Comparison of ENCODE assay signal across 8 cellular contexts in genomic region chr6:2925842-2926747, GRCh38. TPM values are rescaled to one million over a fixed set of nuclear protein-coding genes. Genes with fewer than 3 reads are reported as not detected.
DNase-seq lines count a peak whose midpoint lies in the region; ATAC-seq, FAIRE-seq and TF ChIP-seq lines count a peak whose summit lies in the region.
"Not testable (repeated sequence)": the region's sequence is repeated elsewhere in the genome, so short reads cannot be mapped to it uniquely, and the experiment has no call there.

No MANE protein-coding gene starts in this region.

- not testable (repeated sequence) for BruUV-seq in K562 (replicated peaks; lab: Mats Ljungman, UMichigan)

- peak in 2 of 3 donors; percentile 3 to 30 for DNase-seq in Peyer's patch
- DNase-seq in activated CD4-positive, alpha-beta memory T cell treated with anti-CD3 and anti-CD28 coated beads, Interleukin-2, amount 10 ng/mL, durations not matched to agents 7 days and 5 days, result peak; percentile 2
- DNase-seq in K562 (ENCODE audit: extremely low read depth in 1 of 4, low spot score in 3 of 4), result peak in 1 of 4 experiments; percentile 80
- peak; percentile 13 to 39 for DNase-seq in erythroblast (lab: John Stamatoyannopoulos, UW)
- peak; percentile 92 for DNase-seq in islet precursor cell
- DNase-seq in nephron progenitor cell, result not testable (repeated sequence)
- peak; percentile 85 for DNase-seq in testis

- POLR2A ChIA-PET in HEK293 (lab: Yijun Ruan, JAX); activated CD4-positive, alpha-beta memory T cell treated with anti-CD3 and anti-CD28 coated beads, Interleukin-2, amount 10 ng/mL, durations not matched to agents 7 days and 5 days (lab: Charles Lee): not testable (repeated sequence)
- POLR2A ChIA-PET in K562 (lab: Yijun Ruan, JAX), result interaction anchor here (1.0 kb wide), 1 partner anchor 31 kb away, joined by 3 read pairs; no protein-coding TSS in a partner anchor

- peaks cover 12% of the 10 kb centered on the region for H3K4me1 Mint-ChIP-seq in activated CD4-positive, alpha-beta memory T cell treated with anti-CD3 and anti-CD28 coated beads, Interleukin-2, amount 10 ng/mL, durations not matched to agents 7 days and 5 days
- H3K4me1 Mint-ChIP-seq in nephron progenitor cell, result peaks cover 13% of the 10 kb centered on the region

- H3K4me3 ChIP-seq in HEK293 (ENCODE audit: low read depth, low read length); Peyer's patch; K562; testis: not testable (repeated sequence)

- peak; percentile 54; the same call in 2 of the 3 replicates for ATAC-seq in K562

- H3K27me3 Mint-ChIP-seq in activated CD4-positive, alpha-beta memory T cell treated with anti-CD3 and anti-CD28 coated beads, Interleukin-2, amount 10 ng/mL, durations not matched to agents 7 days and 5 days, result peaks cover 16% of the 10 kb centered on the region
- peaks cover 17% of the 10 kb centered on the region for H3K27me3 Mint-ChIP-seq in nephron progenitor cell (ENCODE audit: low read depth, poor library complexity)

- H3K9me3 ChIP-seq in HEK293 (ENCODE audit: control insufficient read depth, insufficient read depth, low read depth, low read length); Peyer's patch; K562 (replicated peaks; ENCODE audit: control insufficient read depth, insufficient read depth, low read depth, low read length); testis: not testable (repeated sequence)

- not testable (repeated sequence) for TF ChIP-seq CTCF in HEK293 (tag by site-specific recombination; IDR thresholded peaks at IDR 0.05); Peyer's patch (IDR thresholded peaks at IDR 0.05); K562 (IDR thresholded peaks at IDR 0.05 in 2 of 3, conservative IDR thresholded peaks at IDR 0.05 in 1 of 3; ENCODE audit: insufficient read depth in 2 of 3, low read depth in 1 of 3, low read length in 3 of 3); nephron progenitor cell (IDR thresholded peaks at IDR 0.05); testis (IDR thresholded peaks at IDR 0.05)

- WGBS in K562 (ENCODE audit: insufficient coverage, low coverage, missing lambda C conversion rate), result 10% methylated on average over 13 of the region's 13 CpGs
- 53 to 70% methylated on average over 13 of the region's 13 CpGs for WGBS in testis, 2 donors

- H3K9me1 ChIP-seq in K562 (ENCODE audit: control insufficient read depth, insufficient read depth, low read length), result not testable (repeated sequence)

- not testable (repeated sequence) for H3K79me2 ChIP-seq in K562 (ENCODE audit: control insufficient read depth, insufficient read depth, low read length)

- not testable (repeated sequence) for H3K4me1 ChIP-seq in HEK293 (ENCODE audit: control insufficient read depth, insufficient read depth, low read length); Peyer's patch; testis
- peaks cover 4 to 11% of the 10 kb centered on the region in 2 experiments; a peak in 4 of 5 replicates for H3K4me1 ChIP-seq in K562 (replicated peaks in 1 of 2; ENCODE audit: control insufficient read depth in 2 of 2, insufficient read depth in 2 of 2, low read length in 2 of 2)

- not testable (repeated sequence) for H4K20me1 ChIP-seq in K562 (replicated peaks; ENCODE audit: control insufficient read depth, insufficient read depth, low read length)

- CTCF ChIA-PET in HEK293 (lab: Yijun Ruan, JAX), result interaction anchor here (0.6 to 2.4 kb wide), 6 partner anchors 15 to 176 kb away, joined by 3 to 18 read pairs (median 4); no protein-coding TSS in a partner anchor
- CTCF ChIA-PET in activated CD4-positive, alpha-beta memory T cell treated with anti-CD3 and anti-CD28 coated beads, Interleukin-2, amount 10 ng/mL, durations not matched to agents 7 days and 5 days (lab: Charles Lee), result interaction anchor here (1.0 to 12.4 kb wide), 2 partner anchors 11 to 80 kb away, joined by 3 to 170 read pairs; no protein-coding TSS in a partner anchor
- CTCF ChIA-PET in K562 (lab: Yijun Ruan, JAX; ENCODE audit: low intra/inter-chr PET ratio), result not testable (repeated sequence)

- H3K36me3 ChIP-seq in HEK293 (ENCODE audit: control insufficient read depth in 2 of 2, insufficient read depth in 1 of 2, low read length in 2 of 2); Peyer's patch; K562 (ENCODE audit: control insufficient read depth, insufficient read depth, low read length); testis (ENCODE audit: low read depth, missing control alignments): not testable (repeated sequence)

- peak overlapping the region; percentile 59 for H3K4me2 ChIP-seq in K562 (ENCODE audit: insufficient read depth, low read length)

- TF ChIP-seq RAD21 in K562 (CRISPR knock-in tag; conservative IDR thresholded peaks at IDR 0.05 in 1 of 2, IDR thresholded peaks at IDR 0.05 in 1 of 2), result not testable (repeated sequence)

- H3K27ac Mint-ChIP-seq in activated CD4-positive, alpha-beta memory T cell treated with anti-CD3 and anti-CD28 coated beads, Interleukin-2, amount 10 ng/mL, durations not matched to agents 7 days and 5 days, result not testable (repeated sequence)
- peak overlapping the region; percentile 16 for H3K27ac Mint-ChIP-seq in nephron progenitor cell

- peak; percentile 83 for FAIRE-seq in K562 (lab: Jason Lieb, UNC)

- TF ChIP-seq EP300 in K562 (IDR thresholded peaks at IDR 0.05; ENCODE audit: low read length), result peak; percentile 41; the same call in 1 of the 2 replicates

- in situ Hi-C loops in K562 (cut with MboI), result not testable (repeated sequence)

- H2AFZ ChIP-seq in K562 (ENCODE audit: low read depth, low read length), result peak overlapping the region; percentile 49

- not testable (repeated sequence) for H3K27ac ChIP-seq in HEK293 (ENCODE audit: extremely low read depth, low read depth, low read length); Peyer's patch
- peak overlapping the region; percentile 41; the same call in 1 of the 3 replicates for H3K27ac ChIP-seq in K562 (ENCODE audit: extremely low read depth, low read depth, low read length)
- peak overlapping the region; percentile 48 to 50 for H3K27ac ChIP-seq in testis

- H3K36me3 Mint-ChIP-seq in activated CD4-positive, alpha-beta memory T cell treated with anti-CD3 and anti-CD28 coated beads, Interleukin-2, amount 10 ng/mL, durations not matched to agents 7 days and 5 days (ENCODE audit: low read depth); nephron progenitor cell (ENCODE audit: low read depth): not testable (repeated sequence)

- peak overlapping the region in 1 of 2 experiments; percentile 56; a peak in 1 of 4 replicates for H3K9ac ChIP-seq in K562 (ENCODE audit: insufficient read depth in 1 of 2, low read depth in 2 of 2, low read length in 2 of 2)

- TF ChIP-seq POLR2A in Peyer's patch (IDR thresholded peaks at IDR 0.05); K562 (conservative IDR thresholded peaks at IDR 0.05); erythroblast (IDR thresholded peaks at IDR 0.05; ENCODE audit: low read length); testis (IDR thresholded peaks at IDR 0.05): not testable (repeated sequence)

- intact Hi-C loops in K562 (cut with micrococcal nuclease); testis (cut with DNase I; ENCODE audit: low total_unique reads): not testable (repeated sequence)

- not testable (repeated sequence) for H3K27me3 ChIP-seq in Peyer's patch; K562 (ENCODE audit: control insufficient read depth in 2 of 2, insufficient read depth in 2 of 2, low read length in 2 of 2); testis

- not testable (repeated sequence) for H3K9me3 Mint-ChIP-seq in activated CD4-positive, alpha-beta memory T cell treated with anti-CD3 and anti-CD28 coated beads, Interleukin-2, amount 10 ng/mL, durations not matched to agents 7 days and 5 days
- peaks cover 22% of the 10 kb centered on the region for H3K9me3 Mint-ChIP-seq in nephron progenitor cell

- not testable (repeated sequence) for H3K4me3 Mint-ChIP-seq in activated CD4-positive, alpha-beta memory T cell treated with anti-CD3 and anti-CD28 coated beads, Interleukin-2, amount 10 ng/mL, durations not matched to agents 7 days and 5 days; nephron progenitor cell

RNA-seq across cellular contexts. Expression of gene SERPINB9, which starts 23.0 kb away (rescaled TPM):
- 10 to 100 TPM in 1 of 4 donors, 1 to 10 TPM in 3; 2.9 to 13.2 (median 4.0) TPM for total RNA-seq in Peyer's patch
- total RNA-seq in activated CD4-positive, alpha-beta memory T cell treated with anti-CD3 and anti-CD28 coated beads, Interleukin-2, amount 10 ng/mL, durations not matched to agents 7 days and 5 days, result 10 to 100 TPM; 50.0 to 51.3 TPM
- total RNA-seq in K562 (2011; cell fraction: chromatin; rRNA removed; ENCODE audit: low replicate concordance), result 38.5 and 40.9 TPM in 2 replicates
- total RNA-seq in K562 (2011; cell fraction: nucleolus; rRNA removed), result 25.5 and 30.9 TPM in 2 replicates
- 39.8 and 60.8 TPM in 2 replicates for total RNA-seq in K562 (2011; cell fraction: nucleoplasm; rRNA removed)
- 18.8 and 18.9 TPM in 2 replicates for total RNA-seq in K562 (2014; rRNA removed)
- total RNA-seq in K562 (2014; rRNA removed; fragmentation: Illumina TruSeq; extraction: Trizol), result 30.7 and 37.5 TPM in 2 replicates
- 18.4 and 21.5 TPM in 2 replicates for total RNA-seq in K562 (2015; rRNA removed; fragmentation: Illumina TruSeq; extraction: Trizol)
- 31.7 and 37.0 TPM in 2 replicates for total RNA-seq in K562 (2021)
- polyA plus RNA-seq in K562 (2011; rRNA removed), result 72.3 and 136 TPM in 2 replicates
- 68.2 and 93.0 TPM in 2 replicates for polyA plus RNA-seq in K562 (2011; cell fraction: cytosol; rRNA removed)
- 24.3 and 46.3 TPM in 2 replicates for polyA plus RNA-seq in K562 (2011; cell fraction: nucleus; rRNA removed)
- polyA plus RNA-seq in K562 (2012), result 21.2 and 35.3 TPM in 2 replicates
- 34.6 and 40.3 TPM in 2 replicates for polyA plus RNA-seq in K562 (2014; fragmentation: Illumina TruSeq; extraction: Trizol)
- polyA plus RNA-seq in K562 (2014; fragmentation: Nextera tagmentation; extraction: Ambion mirVana), result 10 to 100 TPM; 12.1 to 20.0 TPM
- 26.6 and 32.2 TPM in 2 replicates for polyA plus RNA-seq in K562 (2014; rRNA removed)
- polyA minus RNA-seq in K562 (2011; rRNA and poly(A)+ RNA removed), result 75.4 and 149 TPM in 2 replicates
- polyA minus RNA-seq in K562 (2011; cell fraction: cytosol; rRNA and poly(A)+ RNA removed), result 34.9 and 85.8 TPM in 2 replicates
- 14.3 and 16.3 TPM in 2 replicates for polyA minus RNA-seq in K562 (2011; cell fraction: nucleus; rRNA and poly(A)+ RNA removed)
- total RNA-seq in testis, result 10 to 100 TPM; 33.9 to 60.0 TPM
- polyA plus RNA-seq in testis (ENCODE audit: insufficient read depth, low read depth, low replicate concordance), result 19.1 TPM

RNA-seq across cellular contexts. Expression of gene SERPINB6, which starts 45.3 kb away (rescaled TPM):
- total RNA-seq in Peyer's patch, result 100 to 1,000 TPM; 170 to 462 (median 219) TPM
- 10 to 100 TPM; 19.8 to 20.1 TPM for total RNA-seq in activated CD4-positive, alpha-beta memory T cell treated with anti-CD3 and anti-CD28 coated beads, Interleukin-2, amount 10 ng/mL, durations not matched to agents 7 days and 5 days
- 141 and 220 TPM in 2 replicates for total RNA-seq in K562 (2011; cell fraction: chromatin; rRNA removed; ENCODE audit: low replicate concordance)
- total RNA-seq in K562 (2011; cell fraction: nucleolus; rRNA removed), result 93.6 and 93.8 TPM in 2 replicates
- total RNA-seq in K562 (2011; cell fraction: nucleoplasm; rRNA removed), result 147 and 201 TPM in 2 replicates
- 86.6 and 92.4 TPM in 2 replicates for total RNA-seq in K562 (2014; rRNA removed)
- 111 and 114 TPM in 2 replicates for total RNA-seq in K562 (2014; rRNA removed; fragmentation: Illumina TruSeq; extraction: Trizol)
- 100 and 113 TPM in 2 replicates for total RNA-seq in K562 (2015; rRNA removed; fragmentation: Illumina TruSeq; extraction: Trizol)
- total RNA-seq in K562 (2021), result 124 and 126 TPM in 2 replicates
- 151 and 210 TPM in 2 replicates for polyA plus RNA-seq in K562 (2011; rRNA removed)
- polyA plus RNA-seq in K562 (2011; cell fraction: cytosol; rRNA removed), result 171 and 185 TPM in 2 replicates
- 130 and 168 TPM in 2 replicates for polyA plus RNA-seq in K562 (2011; cell fraction: nucleus; rRNA removed)
- polyA plus RNA-seq in K562 (2012), result 133 and 231 TPM in 2 replicates
- polyA plus RNA-seq in K562 (2014; fragmentation: Illumina TruSeq; extraction: Trizol), result 162 and 176 TPM in 2 replicates
- polyA plus RNA-seq in K562 (2014; fragmentation: Nextera tagmentation; extraction: Ambion mirVana), result 100 to 1,000 TPM; 143 to 211 TPM
- polyA plus RNA-seq in K562 (2014; rRNA removed), result 145 and 159 TPM in 2 replicates
- 135 and 183 TPM in 2 replicates for polyA minus RNA-seq in K562 (2011; rRNA and poly(A)+ RNA removed)
- 64.3 and 74.2 TPM in 2 replicates for polyA minus RNA-seq in K562 (2011; cell fraction: cytosol; rRNA and poly(A)+ RNA removed)
- polyA minus RNA-seq in K562 (2011; cell fraction: nucleus; rRNA and poly(A)+ RNA removed), result 60.0 and 62.5 TPM in 2 replicates
- total RNA-seq in testis, result 100 to 1,000 TPM; 203 to 281 TPM
- polyA plus RNA-seq in testis (ENCODE audit: insufficient read depth, low read depth, low replicate concordance), result 348 TPM

Comparison
In these comparisons a context has a peak if more than half of its experiments do, and no peak if none do; other contexts are left out.
1. RNA of gene SERPINB6, which starts 45.3 kb away (total RNA-seq): 203 to 281 TPM in testis, 170 to 462 TPM in Peyer's patch and 86.6 to 220 TPM in K562; 19.8 to 20.1 TPM in activated CD4-positive, alpha-beta memory T cell treated with anti-CD3 and anti-CD28 coated beads, Interleukin-2, amount 10 ng/mL, durations not matched to agents 7 days and 5 days; every median in the first group is over 4 times any median in the second.